Comparison of ENCODE assay signal across 7 cellular contexts in genomic region chr3:194315088-194315964, GRCh38. TPM values are rescaled to one million over a fixed set of nuclear protein-coding genes. Genes with fewer than 3 reads are reported as not detected.
DNase-seq lines count a peak whose midpoint lies in the region; ATAC-seq lines count a peak whose summit lies in the region.

No MANE protein-coding gene starts in this region.

- intact Hi-C loops in sciatic nerve (cut with DNase I): loop anchor here (5.0 kb wide), 1 partner anchor 528 kb away; no protein-coding TSS in a partner anchor

- DNase-seq in NCI-H146 (lab: John Stamatoyannopoulos, UW) (peak; percentile 98), T-helper 9 cell (peak; percentile 80), astrocyte of the hippocampus (ENCODE audit: low read depth, low spot score) (peak; percentile 97), hypothalamus (lab: John Stamatoyannopoulos, UW) (peak in 49 of 51 donors; percentile 25 to 90 (median 77)), sciatic nerve (ENCODE audit: low spot score) (peak; percentile 95)

- ATAC-seq in GM18499 (IDR thresholded peaks at IDR 0.05; ENCODE audit: insufficient read depth, unreplicated experiment): peak; percentile 73
- peak; percentile 79 for ATAC-seq in HG02884 (IDR thresholded peaks at IDR 0.05; ENCODE audit: unreplicated experiment)
- ATAC-seq in sciatic nerve: peak; percentile 84

RNA-seq across cellular contexts. Expression of gene CPN2, which starts 35.8 kb away (rescaled TPM):
- total RNA-seq in sciatic nerve: not detected

RNA-seq across cellular contexts. Expression of gene LRRC15, which starts 54.2 kb away (rescaled TPM):
- 0.18 TPM for total RNA-seq in sciatic nerve

Comparison
In these comparisons a context has a peak if more than half of its experiments do, and no peak if none do; other contexts are left out.
1. Peak in every context shown above with its lines: DNase-seq and ATAC-seq.